12 cellular contexts compared by ENCODE assay signal in the genomic region with DNA sequence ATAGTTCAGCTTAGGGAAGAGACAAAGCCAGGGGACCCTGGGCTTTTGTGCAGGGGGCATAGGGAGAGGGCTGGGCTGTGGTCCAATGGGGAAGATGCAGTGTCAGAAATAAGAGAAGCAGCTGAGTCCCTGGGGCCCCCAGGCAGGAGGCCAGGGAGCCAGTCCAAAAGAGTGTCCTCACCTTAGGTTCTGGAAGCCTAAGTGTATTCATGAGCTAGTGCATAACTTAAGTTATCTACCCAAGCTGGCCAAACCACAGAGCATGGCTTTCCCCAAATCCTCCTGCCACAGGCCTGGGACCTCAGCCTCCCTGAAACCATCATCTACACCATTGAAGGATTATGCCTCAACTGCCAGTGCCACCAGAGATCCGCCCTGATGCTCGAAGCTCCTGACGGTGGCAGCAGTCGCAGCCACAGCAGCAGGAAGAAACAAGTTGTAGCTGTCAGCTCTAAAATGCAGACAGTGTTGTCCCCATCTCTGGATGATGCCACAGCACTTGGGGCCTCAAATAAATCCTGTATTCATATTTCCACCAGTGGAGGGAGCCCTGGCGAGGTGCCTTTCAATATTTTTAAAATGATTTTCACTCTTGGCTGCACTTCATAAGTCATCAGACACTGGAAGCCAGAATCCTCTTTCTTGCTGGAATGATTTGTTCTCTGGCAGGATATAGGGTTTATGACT.
DNase-seq lines count a peak whose midpoint lies in the region; ATAC-seq and TF ChIP-seq lines count a peak whose summit lies in the region.
"Had no signal": no experiment of that assay in that cellular context is flagged by ENCODE, and none has a peak within 500 bp of the region (broad histone marks: within the 10 kb centered on the region; RNA-seq: fewer than 3 reads in every experiment).

No MANE protein-coding gene starts in this region.

- TF ChIP-seq CTCF in brain microvascular endothelial cell (IDR thresholded peaks at IDR 0.05; ENCODE audit: low read depth, low read length, missing control alignments) = no peak

- ATAC-seq in GM21786 (IDR thresholded peaks at IDR 0.05; ENCODE audit: unreplicated experiment) = no peak
- ATAC-seq: T-helper 17 cell had no signal

- in situ Hi-C loops in Caki2 (cut with HindIII; ENCODE audit: low pct_unique_long_range_greater_than_20kb, low sequenced_read_pairs) = no loop called here
- in situ Hi-C loops in brain microvascular endothelial cell (cut with HindIII; ENCODE audit: low pct_ligation_motif_present, low sequenced_read_pairs) = no loop called here

- no peak overlapping the region for H3K4me3 ChIP-seq in brain microvascular endothelial cell (ENCODE audit: low read depth, low read length)

- H3K27ac ChIP-seq in brain microvascular endothelial cell = no peak overlapping the region

- H3K27me3 ChIP-seq in brain microvascular endothelial cell (replicated peaks) = no peaks in the 10 kb centered on the region

- no peaks in the 10 kb centered on the region for H3K36me3 ChIP-seq in brain microvascular endothelial cell (replicated peaks)

- peak; percentile 12 for DNase-seq in Caki2 (ENCODE audit: low read depth)
- DNase-seq in HT-29 (ENCODE audit: low spot score) = peak; percentile 63
- DNase-seq in brain microvascular endothelial cell = peak; percentile 17
- peak; percentile 30 for DNase-seq in middle frontal gyrus (ENCODE audit: extremely low spot score, low spot score)
- DNase-seq in OCI-M2 (lab: John Stamatoyannopoulos, UW; ENCODE audit: unreplicated experiment) = no peak
- DNase-seq in AG08395 (ENCODE audit: low spot score) = no peak
- DNase-seq in stimulated activated CD4-positive, alpha-beta T cell treated with anti-CD3 and anti-CD28 coated beads, Interleukin-2, amount 100 ng/mL, for 24 hours = no peak
- DNase-seq: activated CD8-positive, alpha-beta memory T cell treated with anti-CD3 and anti-CD28 coated beads, Interleukin-2, amount 50 U/mL, for 4 hours; DMS79 treated with DMSO at 0.1 percent for 48 hours; stimulated activated CD4-positive, alpha-beta T cell treated with anti-CD3 and anti-CD28 coated beads, Interleukin-15, amount 100 ng/mL, for 24 hours; T-helper 17 cell had no signal

Comparison
In these comparisons a context has a peak if more than half of its experiments do, and no peak if none do; other contexts are left out.
1. DNase-seq: peak in Caki2 (single experiment), HT-29 (single experiment), brain microvascular endothelial cell (single experiment) and middle frontal gyrus (single experiment); none in OCI-M2 (single experiment), AG08395 (single experiment) and stimulated activated CD4-positive, alpha-beta T cell treated with anti-CD3 and anti-CD28 coated beads, Interleukin-2, amount 100 ng/mL, for 24 hours (0 of 2).